1 cellular context compared by ENCODE assay signal in the genomic region with DNA sequence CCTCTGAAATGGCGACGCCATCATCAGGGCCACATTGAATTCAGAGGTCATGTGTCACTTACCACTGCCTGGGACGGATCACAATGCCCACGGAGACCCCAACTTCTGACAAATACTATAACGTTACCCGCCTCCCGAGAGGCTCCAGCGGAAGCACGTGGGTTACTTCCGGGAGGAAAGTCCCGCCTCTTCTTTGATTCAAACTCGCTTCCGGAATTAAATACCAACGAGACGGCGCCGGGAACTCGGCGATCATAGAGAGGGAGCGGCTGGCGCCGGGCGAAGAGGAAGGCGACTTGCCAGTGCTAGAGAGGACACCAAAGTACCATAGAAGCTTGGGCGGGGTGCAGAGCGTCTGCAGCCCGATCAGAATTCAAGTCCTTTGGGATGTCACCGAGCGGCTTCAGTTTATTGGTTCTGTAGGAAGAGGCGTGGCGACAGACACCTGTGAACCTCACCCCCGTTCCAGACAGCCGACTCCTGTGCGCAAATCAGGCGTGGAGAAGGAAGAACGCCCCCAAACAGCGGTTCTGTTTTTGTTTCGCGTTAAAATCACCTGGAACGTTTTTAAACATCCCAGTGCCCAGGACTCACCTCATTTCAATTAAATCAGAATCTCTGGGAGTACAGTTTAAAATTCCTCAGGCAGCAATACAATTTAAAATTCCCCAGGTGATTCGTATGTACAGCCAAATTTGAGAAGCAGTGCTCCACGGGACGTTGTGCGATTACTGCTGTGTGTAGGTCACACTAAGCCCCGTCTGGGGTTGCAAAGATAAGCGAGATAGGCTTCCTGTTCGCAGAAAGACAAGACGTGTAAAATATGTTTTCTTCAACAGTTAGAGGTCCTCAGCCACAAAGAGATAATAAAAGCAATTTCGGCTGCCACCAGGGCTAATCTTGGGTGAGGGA.
TF ChIP-seq lines count a peak whose summit lies in the region.

A gene with protein sequence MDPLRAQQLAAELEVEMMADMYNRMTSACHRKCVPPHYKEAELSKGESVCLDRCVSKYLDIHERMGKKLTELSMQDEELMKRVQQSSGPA (minus strand): TSS at position 159 of the 912 bp plus-strand sequence. CDS start 565 bp downstream, outside the sequence.

TF ChIP-seq in K562, 482 proteins besides CTCF, POLR2A, EP300 and RAD21 (continued from another document and continues in another):
- TF ChIP-seq MXI1 (IDR thresholded peaks at IDR 0.05; ENCODE audit: low read depth, low read length) (peak; percentile 70; the same call in 1 of the 2 replicates), ZNF174 (CRISPR knock-in tag; IDR thresholded peaks at IDR 0.05) (no peak), KHSRP (IDR thresholded peaks at IDR 0.05) (no peak), ATF7 (IDR thresholded peaks at IDR 0.05) (peak; percentile 69; the same call in 1 of the 2 replicates), SIX5 (IDR thresholded peaks at IDR 0.05; ENCODE audit: borderline replicate concordance in 1 of 2, insufficient read depth in 1 of 2, low read depth in 1 of 2, low read length in 2 of 2) (no peak), SMC3 (conservative IDR thresholded peaks at IDR 0.05; ENCODE audit: insufficient read depth, low read depth, low read length) (no peak), TOE1 (IDR thresholded peaks at IDR 0.05; ENCODE audit: borderline replicate concordance) (0 out of 2 replicates have a peak, but pooled peaks have one; percentile 30), TOE1 (CRISPR knock-in tag; IDR thresholded peaks at IDR 0.05; ENCODE audit: borderline replicate concordance, low read depth) (no peak), RFX1 (IDR thresholded peaks at IDR 0.05) (no peak), ILF3 (IDR thresholded peaks at IDR 0.05; ENCODE audit: borderline replicate concordance) (no peak), MCM7 (IDR thresholded peaks at IDR 0.05) (no peak), TCFL5 (CRISPR knock-in tag; conservative IDR thresholded peaks at IDR 0.05) (no peak), ZNF184 (CRISPR knock-in tag; IDR thresholded peaks at IDR 0.05) (no peak), SMARCB1 (IDR thresholded peaks at IDR 0.05; ENCODE audit: insufficient read length, low read depth) (no peak), BRF1 (IDR thresholded peaks at IDR 0.05; ENCODE audit: borderline replicate concordance, extremely low read depth, insufficient read length) (no peak), BDP1 (IDR thresholded peaks at IDR 0.05; ENCODE audit: insufficient read depth, insufficient read length) (no peak), TFAM (CRISPR knock-in tag; conservative IDR thresholded peaks at IDR 0.05) (no peak), RHOXF2B (CRISPR knock-in tag; conservative IDR thresholded peaks at IDR 0.05) (no peak), TEAD4 (IDR thresholded peaks at IDR 0.05; ENCODE audit: low read length) (peak; percentile 95), TEAD4 (CRISPR knock-in tag; IDR thresholded peaks at IDR 0.05; ENCODE audit: borderline replicate concordance) (no peak), PML (IDR thresholded peaks at IDR 0.05; ENCODE audit: low read length) (peak; percentile 81), TEAD1 (CRISPR knock-in tag; IDR thresholded peaks at IDR 0.05) (0 out of 4 replicates have a peak, but pooled peaks of 1 of the 2 experiments have one; percentile 36), MEIS2 (IDR thresholded peaks at IDR 0.05; ENCODE audit: partially characterized antibody) (peak; percentile 81), EZH2 (IDR thresholded peaks at IDR 0.05; ENCODE audit: borderline replicate concordance, low read depth, low read length) (no peak), CEBPB (tag; IDR thresholded peaks at IDR 0.05) (no peak), NCOR1 (IDR thresholded peaks at IDR 0.05) (peak; percentile 90), RBM15 (IDR thresholded peaks at IDR 0.05; ENCODE audit: insufficient read depth, low read length) (no peak), MTA2 (IDR thresholded peaks at IDR 0.05; ENCODE audit: low read depth) (peak; percentile 71), MYC (IDR thresholded peaks at IDR 0.05; ENCODE audit: low read depth, low read length) (peak; percentile 90), MYC (CRISPR knock-in tag; IDR thresholded peaks at IDR 0.05; ENCODE audit: borderline replicate concordance, low read depth) (peak; percentile 79; the same call in 1 of the 2 replicates), DMBX1 (CRISPR knock-in tag; IDR thresholded peaks at IDR 0.05; ENCODE audit: borderline replicate concordance) (peak; percentile 51; the same call in 1 of the 2 replicates), HDAC2 (IDR thresholded peaks at IDR 0.05) (peak; percentile 49; the same call in 1 of the 2 replicates), TBP (optimal IDR thresholded peaks at IDR 0.05; ENCODE audit: low read depth, low read length) (peak; percentile 71), MTF1 (CRISPR knock-in tag; IDR thresholded peaks at IDR 0.05; ENCODE audit: borderline replicate concordance) (no peak)
- TF ChIP-seq, protein P1, sequence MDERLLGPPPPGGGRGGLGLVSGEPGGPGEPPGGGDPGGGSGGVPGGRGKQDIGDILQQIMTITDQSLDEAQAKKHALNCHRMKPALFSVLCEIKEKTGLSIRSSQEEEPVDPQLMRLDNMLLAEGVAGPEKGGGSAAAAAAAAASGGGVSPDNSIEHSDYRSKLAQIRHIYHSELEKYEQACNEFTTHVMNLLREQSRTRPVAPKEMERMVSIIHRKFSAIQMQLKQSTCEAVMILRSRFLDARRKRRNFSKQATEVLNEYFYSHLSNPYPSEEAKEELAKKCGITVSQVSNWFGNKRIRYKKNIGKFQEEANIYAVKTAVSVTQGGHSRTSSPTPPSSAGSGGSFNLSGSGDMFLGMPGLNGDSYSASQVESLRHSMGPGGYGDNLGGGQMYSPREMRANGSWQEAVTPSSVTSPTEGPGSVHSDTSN (CRISPR knock-in tag; IDR thresholded peaks at IDR 0.05; ENCODE audit: low read depth), result no peak
- TF ChIP-seq, protein P1 (tag; conservative IDR thresholded peaks at IDR 0.05; ENCODE audit: low read depth), result peak; percentile 55; the same call in 1 of the 2 replicates
- TF ChIP-seq, protein P2, sequence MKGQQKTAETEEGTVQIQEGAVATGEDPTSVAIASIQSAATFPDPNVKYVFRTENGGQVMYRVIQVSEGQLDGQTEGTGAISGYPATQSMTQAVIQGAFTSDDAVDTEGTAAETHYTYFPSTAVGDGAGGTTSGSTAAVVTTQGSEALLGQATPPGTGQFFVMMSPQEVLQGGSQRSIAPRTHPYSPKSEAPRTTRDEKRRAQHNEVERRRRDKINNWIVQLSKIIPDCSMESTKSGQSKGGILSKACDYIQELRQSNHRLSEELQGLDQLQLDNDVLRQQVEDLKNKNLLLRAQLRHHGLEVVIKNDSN (CRISPR knock-in tag; IDR thresholded peaks at IDR 0.05), result peak; percentile 68
- TF ChIP-seq, protein P3, sequence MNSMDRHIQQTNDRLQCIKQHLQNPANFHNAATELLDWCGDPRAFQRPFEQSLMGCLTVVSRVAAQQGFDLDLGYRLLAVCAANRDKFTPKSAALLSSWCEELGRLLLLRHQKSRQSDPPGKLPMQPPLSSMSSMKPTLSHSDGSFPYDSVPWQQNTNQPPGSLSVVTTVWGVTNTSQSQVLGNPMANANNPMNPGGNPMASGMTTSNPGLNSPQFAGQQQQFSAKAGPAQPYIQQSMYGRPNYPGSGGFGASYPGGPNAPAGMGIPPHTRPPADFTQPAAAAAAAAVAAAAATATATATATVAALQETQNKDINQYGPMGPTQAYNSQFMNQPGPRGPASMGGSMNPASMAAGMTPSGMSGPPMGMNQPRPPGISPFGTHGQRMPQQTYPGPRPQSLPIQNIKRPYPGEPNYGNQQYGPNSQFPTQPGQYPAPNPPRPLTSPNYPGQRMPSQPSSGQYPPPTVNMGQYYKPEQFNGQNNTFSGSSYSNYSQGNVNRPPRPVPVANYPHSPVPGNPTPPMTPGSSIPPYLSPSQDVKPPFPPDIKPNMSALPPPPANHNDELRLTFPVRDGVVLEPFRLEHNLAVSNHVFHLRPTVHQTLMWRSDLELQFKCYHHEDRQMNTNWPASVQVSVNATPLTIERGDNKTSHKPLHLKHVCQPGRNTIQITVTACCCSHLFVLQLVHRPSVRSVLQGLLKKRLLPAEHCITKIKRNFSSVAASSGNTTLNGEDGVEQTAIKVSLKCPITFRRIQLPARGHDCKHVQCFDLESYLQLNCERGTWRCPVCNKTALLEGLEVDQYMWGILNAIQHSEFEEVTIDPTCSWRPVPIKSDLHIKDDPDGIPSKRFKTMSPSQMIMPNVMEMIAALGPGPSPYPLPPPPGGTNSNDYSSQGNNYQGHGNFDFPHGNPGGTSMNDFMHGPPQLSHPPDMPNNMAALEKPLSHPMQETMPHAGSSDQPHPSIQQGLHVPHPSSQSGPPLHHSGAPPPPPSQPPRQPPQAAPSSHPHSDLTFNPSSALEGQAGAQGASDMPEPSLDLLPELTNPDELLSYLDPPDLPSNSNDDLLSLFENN (IDR thresholded peaks at IDR 0.05; ENCODE audit: low read depth in 2 of 2, low read length in 2 of 2), result peak in 1 of 2 experiments; percentile 78; a peak in 2 of 4 replicates
- TF ChIP-seq, protein P4, sequence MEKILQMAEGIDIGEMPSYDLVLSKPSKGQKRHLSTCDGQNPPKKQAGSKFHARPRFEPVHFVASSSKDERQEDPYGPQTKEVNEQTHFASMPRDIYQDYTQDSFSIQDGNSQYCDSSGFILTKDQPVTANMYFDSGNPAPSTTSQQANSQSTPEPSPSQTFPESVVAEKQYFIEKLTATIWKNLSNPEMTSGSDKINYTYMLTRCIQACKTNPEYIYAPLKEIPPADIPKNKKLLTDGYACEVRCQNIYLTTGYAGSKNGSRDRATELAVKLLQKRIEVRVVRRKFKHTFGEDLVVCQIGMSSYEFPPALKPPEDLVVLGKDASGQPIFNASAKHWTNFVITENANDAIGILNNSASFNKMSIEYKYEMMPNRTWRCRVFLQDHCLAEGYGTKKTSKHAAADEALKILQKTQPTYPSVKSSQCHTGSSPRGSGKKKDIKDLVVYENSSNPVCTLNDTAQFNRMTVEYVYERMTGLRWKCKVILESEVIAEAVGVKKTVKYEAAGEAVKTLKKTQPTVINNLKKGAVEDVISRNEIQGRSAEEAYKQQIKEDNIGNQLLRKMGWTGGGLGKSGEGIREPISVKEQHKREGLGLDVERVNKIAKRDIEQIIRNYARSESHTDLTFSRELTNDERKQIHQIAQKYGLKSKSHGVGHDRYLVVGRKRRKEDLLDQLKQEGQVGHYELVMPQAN (IDR thresholded peaks at IDR 0.05; ENCODE audit: borderline replicate concordance), result peak; percentile 98
- TF ChIP-seq, protein P5, sequence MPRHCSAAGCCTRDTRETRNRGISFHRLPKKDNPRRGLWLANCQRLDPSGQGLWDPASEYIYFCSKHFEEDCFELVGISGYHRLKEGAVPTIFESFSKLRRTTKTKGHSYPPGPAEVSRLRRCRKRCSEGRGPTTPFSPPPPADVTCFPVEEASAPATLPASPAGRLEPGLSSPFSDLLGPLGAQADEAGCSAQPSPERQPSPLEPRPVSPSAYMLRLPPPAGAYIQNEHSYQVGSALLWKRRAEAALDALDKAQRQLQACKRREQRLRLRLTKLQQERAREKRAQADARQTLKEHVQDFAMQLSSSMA (CRISPR knock-in tag; IDR thresholded peaks at IDR 0.05), result no peak
- TF ChIP-seq, protein P6, sequence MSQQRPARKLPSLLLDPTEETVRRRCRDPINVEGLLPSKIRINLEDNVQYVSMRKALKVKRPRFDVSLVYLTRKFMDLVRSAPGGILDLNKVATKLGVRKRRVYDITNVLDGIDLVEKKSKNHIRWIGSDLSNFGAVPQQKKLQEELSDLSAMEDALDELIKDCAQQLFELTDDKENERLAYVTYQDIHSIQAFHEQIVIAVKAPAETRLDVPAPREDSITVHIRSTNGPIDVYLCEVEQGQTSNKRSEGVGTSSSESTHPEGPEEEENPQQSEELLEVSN (IDR thresholded peaks at IDR 0.05; ENCODE audit: borderline replicate concordance in 1 of 2, extremely low read depth in 1 of 2, insufficient read depth in 1 of 2, insufficient read length in 1 of 2, low read depth in 1 of 2, low read length in 1 of 2, poor library complexity in 1 of 2, severe bottlenecking in 1 of 2), result peak; percentile 58 to 70
- TF ChIP-seq, protein P7, sequence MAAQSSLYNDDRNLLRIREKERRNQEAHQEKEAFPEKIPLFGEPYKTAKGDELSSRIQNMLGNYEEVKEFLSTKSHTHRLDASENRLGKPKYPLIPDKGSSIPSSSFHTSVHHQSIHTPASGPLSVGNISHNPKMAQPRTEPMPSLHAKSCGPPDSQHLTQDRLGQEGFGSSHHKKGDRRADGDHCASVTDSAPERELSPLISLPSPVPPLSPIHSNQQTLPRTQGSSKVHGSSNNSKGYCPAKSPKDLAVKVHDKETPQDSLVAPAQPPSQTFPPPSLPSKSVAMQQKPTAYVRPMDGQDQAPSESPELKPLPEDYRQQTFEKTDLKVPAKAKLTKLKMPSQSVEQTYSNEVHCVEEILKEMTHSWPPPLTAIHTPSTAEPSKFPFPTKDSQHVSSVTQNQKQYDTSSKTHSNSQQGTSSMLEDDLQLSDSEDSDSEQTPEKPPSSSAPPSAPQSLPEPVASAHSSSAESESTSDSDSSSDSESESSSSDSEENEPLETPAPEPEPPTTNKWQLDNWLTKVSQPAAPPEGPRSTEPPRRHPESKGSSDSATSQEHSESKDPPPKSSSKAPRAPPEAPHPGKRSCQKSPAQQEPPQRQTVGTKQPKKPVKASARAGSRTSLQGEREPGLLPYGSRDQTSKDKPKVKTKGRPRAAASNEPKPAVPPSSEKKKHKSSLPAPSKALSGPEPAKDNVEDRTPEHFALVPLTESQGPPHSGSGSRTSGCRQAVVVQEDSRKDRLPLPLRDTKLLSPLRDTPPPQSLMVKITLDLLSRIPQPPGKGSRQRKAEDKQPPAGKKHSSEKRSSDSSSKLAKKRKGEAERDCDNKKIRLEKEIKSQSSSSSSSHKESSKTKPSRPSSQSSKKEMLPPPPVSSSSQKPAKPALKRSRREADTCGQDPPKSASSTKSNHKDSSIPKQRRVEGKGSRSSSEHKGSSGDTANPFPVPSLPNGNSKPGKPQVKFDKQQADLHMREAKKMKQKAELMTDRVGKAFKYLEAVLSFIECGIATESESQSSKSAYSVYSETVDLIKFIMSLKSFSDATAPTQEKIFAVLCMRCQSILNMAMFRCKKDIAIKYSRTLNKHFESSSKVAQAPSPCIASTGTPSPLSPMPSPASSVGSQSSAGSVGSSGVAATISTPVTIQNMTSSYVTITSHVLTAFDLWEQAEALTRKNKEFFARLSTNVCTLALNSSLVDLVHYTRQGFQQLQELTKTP (IDR thresholded peaks at IDR 0.05; ENCODE audit: low read depth in 1 of 2, partially characterized antibody in 2 of 2), result peak in 1 of 2 experiments; percentile 72
- TF ChIP-seq, protein P8, sequence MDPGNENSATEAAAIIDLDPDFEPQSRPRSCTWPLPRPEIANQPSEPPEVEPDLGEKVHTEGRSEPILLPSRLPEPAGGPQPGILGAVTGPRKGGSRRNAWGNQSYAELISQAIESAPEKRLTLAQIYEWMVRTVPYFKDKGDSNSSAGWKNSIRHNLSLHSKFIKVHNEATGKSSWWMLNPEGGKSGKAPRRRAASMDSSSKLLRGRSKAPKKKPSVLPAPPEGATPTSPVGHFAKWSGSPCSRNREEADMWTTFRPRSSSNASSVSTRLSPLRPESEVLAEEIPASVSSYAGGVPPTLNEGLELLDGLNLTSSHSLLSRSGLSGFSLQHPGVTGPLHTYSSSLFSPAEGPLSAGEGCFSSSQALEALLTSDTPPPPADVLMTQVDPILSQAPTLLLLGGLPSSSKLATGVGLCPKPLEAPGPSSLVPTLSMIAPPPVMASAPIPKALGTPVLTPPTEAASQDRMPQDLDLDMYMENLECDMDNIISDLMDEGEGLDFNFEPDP (CRISPR knock-in tag; IDR thresholded peaks at IDR 0.05), result peak; percentile 43; the same call in 1 of the 2 replicates
